Comparison of ENCODE assay signal across 12 cellular contexts in the genomic region with DNA sequence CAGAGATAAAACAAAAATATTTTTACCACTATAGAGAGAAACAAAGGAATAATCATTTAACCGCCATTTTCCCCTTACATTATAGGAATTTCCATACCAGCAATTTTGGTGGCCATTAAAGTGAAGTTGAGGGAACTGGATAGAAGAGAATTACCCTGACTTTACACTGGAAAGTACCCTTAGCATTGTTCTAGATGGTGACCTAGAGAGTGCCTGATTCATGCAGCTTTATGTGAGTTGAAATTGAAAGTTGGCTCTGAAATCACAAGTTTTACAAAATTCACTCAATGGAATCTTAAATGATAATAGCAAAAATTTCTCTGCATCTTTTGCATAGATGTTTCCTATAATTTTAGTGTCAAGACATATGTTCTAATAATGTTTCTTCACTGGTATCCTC. TPM values are rescaled to one million over a fixed set of nuclear protein-coding genes. Genes with fewer than 3 reads are reported as not detected.
DNase-seq lines count a peak whose midpoint lies in the region; ATAC-seq and TF ChIP-seq lines count a peak whose summit lies in the region.
"Had no signal": no experiment of that assay in that cellular context is flagged by ENCODE, and none has a peak within 500 bp of the region (broad histone marks: within the 10 kb centered on the region; RNA-seq: fewer than 3 reads in every experiment).

No MANE protein-coding gene starts in this region.

- H3K18ac ChIP-seq in mesenchymal stem cell (ENCODE audit: low read depth in 1 of 2, low read length in 2 of 2) = no peak overlapping the region

- peak overlapping the region; percentile 20 for H3K4me3 Mint-ChIP-seq in CD8-positive, alpha-beta T cell
- H3K4me3 Mint-ChIP-seq in activated naive CD8-positive, alpha-beta T cell treated with anti-CD3 and anti-CD28 coated beads, Interleukin-2, amount 50 U/mL, for 24 hours = peak overlapping the region; percentile 51
- H3K4me3 Mint-ChIP-seq: WTC11 had no signal

- no peaks in the 10 kb centered on the region for H3K36me3 ChIP-seq in CD8-positive, alpha-beta T cell (ENCODE audit: insufficient read depth, low read length)
- no peaks in the 10 kb centered on the region for H3K36me3 ChIP-seq in mesenchymal stem cell (ENCODE audit: control insufficient read depth in 1 of 2, insufficient read depth in 2 of 2, low read depth in 1 of 2, low read length in 2 of 2)

- H3K9me3 ChIP-seq in CD8-positive, alpha-beta T cell (ENCODE audit: low read length) = no peaks in the 10 kb centered on the region
- H3K9me3 ChIP-seq in mesenchymal stem cell (ENCODE audit: control insufficient read depth, low read length) = no peaks in the 10 kb centered on the region

- peaks cover 11% of the 10 kb centered on the region for H3K4me1 ChIP-seq in CD8-positive, alpha-beta T cell (ENCODE audit: insufficient read depth, low read length)
- H3K4me1 ChIP-seq in mesenchymal stem cell (ENCODE audit: control insufficient read depth, insufficient read depth, low read depth, low read length) = no peaks in the 10 kb centered on the region

- H2AFZ ChIP-seq in mesenchymal stem cell (ENCODE audit: low read depth, low read length) = no peak overlapping the region
- H2AFZ ChIP-seq: PC-9 had no signal

- H3K4me1 Mint-ChIP-seq in CD8-positive, alpha-beta T cell (ENCODE audit: low read depth) = peaks cover 51% of the 10 kb centered on the region
- H3K4me1 Mint-ChIP-seq in activated naive CD8-positive, alpha-beta T cell treated with anti-CD3 and anti-CD28 coated beads, Interleukin-2, amount 50 U/mL, for 24 hours = peaks cover 35% of the 10 kb centered on the region

- no peaks in the 10 kb centered on the region for H3K27me3 Mint-ChIP-seq in CD8-positive, alpha-beta T cell (ENCODE audit: low read depth)
- H3K27me3 Mint-ChIP-seq in activated naive CD8-positive, alpha-beta T cell treated with anti-CD3 and anti-CD28 coated beads, Interleukin-2, amount 50 U/mL, for 24 hours = no peaks in the 10 kb centered on the region

- no peak for DNase-seq in CD8-positive, alpha-beta T cell
- no peak for DNase-seq in activated naive CD8-positive, alpha-beta T cell treated with anti-CD3 and anti-CD28 coated beads, Interleukin-2, amount 50 U/mL, for 24 hours
- DNase-seq in middle frontal gyrus (ENCODE audit: extremely low spot score, low spot score) (no peak), NCI-H1417 (lab: John Stamatoyannopoulos, UW) (no peak), RPMI8226 (no peak), mesenchymal stem cell (no peak)
- DNase-seq: NCI-H1105, PC-9 had no signal

- H3K4ac ChIP-seq in mesenchymal stem cell (ENCODE audit: low read depth in 1 of 2, low read length in 2 of 2) = no peak overlapping the region

- H4K8ac ChIP-seq in mesenchymal stem cell (ENCODE audit: low read length) = no peak overlapping the region

- H3K27ac Mint-ChIP-seq in CD8-positive, alpha-beta T cell = peak overlapping the region; percentile 72
- H3K27ac Mint-ChIP-seq in activated naive CD8-positive, alpha-beta T cell treated with anti-CD3 and anti-CD28 coated beads, Interleukin-2, amount 50 U/mL, for 24 hours = peak overlapping the region; percentile 78
- H3K27ac Mint-ChIP-seq: progenitor cell of endocrine pancreas, WTC11 had no signal

- no peak for TF ChIP-seq CTCF in CD8-positive, alpha-beta T cell (IDR thresholded peaks at IDR 0.05)

- POLR2A ChIA-PET in CD8-positive, alpha-beta T cell (lab: Charles Lee) = no interaction called here

- no peak overlapping the region for H2BK5ac ChIP-seq in mesenchymal stem cell (ENCODE audit: low read depth, low read length, poor library complexity, severe bottlenecking)

- H3K27me3 ChIP-seq in CD8-positive, alpha-beta T cell (ENCODE audit: insufficient read depth, low read length) = no peaks in the 10 kb centered on the region
- no peaks in the 10 kb centered on the region for H3K27me3 ChIP-seq in mesenchymal stem cell (ENCODE audit: control insufficient read depth in 1 of 2, insufficient read depth in 1 of 2, low read length in 2 of 2)

- H2BK12ac ChIP-seq in mesenchymal stem cell (ENCODE audit: low read length in 2 of 2) = no peak overlapping the region

- no peak overlapping the region for H3K9ac ChIP-seq in mesenchymal stem cell (ENCODE audit: low read length)

- intact Hi-C loops in CD8-positive, alpha-beta T cell (cut with DNase I, micrococcal nuclease) = loop anchor here (10.0 kb wide), 2 partner anchors 536 to 626 kb away; partner anchors contain the start of gene PRDM1 (in 1 of the 2)

- H3K4me3 ChIP-seq in CD8-positive, alpha-beta T cell (ENCODE audit: low read depth, low read length) = no peak overlapping the region
- H3K4me3 ChIP-seq in mesenchymal stem cell (ENCODE audit: insufficient read depth in 1 of 2, low read depth in 1 of 2, low read length in 2 of 2) = no peak overlapping the region
- H3K4me3 ChIP-seq: PC-9 had no signal

- no peaks in the 10 kb centered on the region for H3K36me3 Mint-ChIP-seq in CD8-positive, alpha-beta T cell
- H3K36me3 Mint-ChIP-seq in activated naive CD8-positive, alpha-beta T cell treated with anti-CD3 and anti-CD28 coated beads, Interleukin-2, amount 50 U/mL, for 24 hours (ENCODE audit: low read depth) = no peaks in the 10 kb centered on the region

- H2BK15ac ChIP-seq in mesenchymal stem cell (ENCODE audit: low read depth, poor library complexity, severe bottlenecking) = no peak overlapping the region

- H3K23ac ChIP-seq in mesenchymal stem cell (ENCODE audit: low read length in 2 of 2) = no peak overlapping the region

- H3K9me3 Mint-ChIP-seq in CD8-positive, alpha-beta T cell = no peaks in the 10 kb centered on the region
- H3K9me3 Mint-ChIP-seq in activated naive CD8-positive, alpha-beta T cell treated with anti-CD3 and anti-CD28 coated beads, Interleukin-2, amount 50 U/mL, for 24 hours = no peaks in the 10 kb centered on the region

- no CpG with 5 or more reads among the region's 1 CpG for WGBS in mesenchymal stem cell

- no peak overlapping the region for H4K91ac ChIP-seq in mesenchymal stem cell (ENCODE audit: low read length)

- H2AK5ac ChIP-seq in mesenchymal stem cell (ENCODE audit: low read length, severe bottlenecking) = no peak overlapping the region

- ATAC-seq in CD8-positive, alpha-beta T cell = peak; percentile 52
- ATAC-seq in GM19351 (IDR thresholded peaks at IDR 0.05; ENCODE audit: unreplicated experiment) (peak; percentile 43), HG03066 (IDR thresholded peaks at IDR 0.05; ENCODE audit: low read depth, unreplicated experiment) (peak; percentile 43)
- no peak for ATAC-seq in activated naive CD8-positive, alpha-beta T cell treated with anti-CD3 and anti-CD28 coated beads, Interleukin-2, amount 50 U/mL, for 24 hours
- ATAC-seq: WTC11 had no signal

- no peak overlapping the region for H2BK120ac ChIP-seq in mesenchymal stem cell (ENCODE audit: low read depth, low read length)

- H3K4me2 ChIP-seq in mesenchymal stem cell (ENCODE audit: low read length, poor library complexity, severe bottlenecking) = no peak overlapping the region
- H3K4me2 ChIP-seq: PC-9 had no signal

- H3K79me1 ChIP-seq in mesenchymal stem cell (replicated peaks; ENCODE audit: low read length, poor library complexity, severe bottlenecking) = no peaks in the 10 kb centered on the region

- peak overlapping the region; percentile 8 for H3K27ac ChIP-seq in CD8-positive, alpha-beta T cell (ENCODE audit: low read depth, low read length)
- no peak overlapping the region for H3K27ac ChIP-seq in mesenchymal stem cell (ENCODE audit: low read length, poor library complexity, severe bottlenecking)

- CTCF ChIA-PET in CD8-positive, alpha-beta T cell (lab: Charles Lee) = interaction anchor here (1.1 to 2.4 kb wide), 2 partner anchors 26 to 764 kb away, joined by 3 to 13 read pairs; no protein-coding TSS in a partner anchor

- no peak overlapping the region for H3K14ac ChIP-seq in mesenchymal stem cell (ENCODE audit: low read length in 2 of 2)

RNA-seq across cellular contexts. Expression of gene PREP, which starts 55.7 kb away (rescaled TPM):
- 10 to 100 TPM; 15.7 to 17.6 TPM for total RNA-seq in CD8-positive, alpha-beta T cell
- 26.7 TPM for polyA plus RNA-seq in mesenchymal stem cell (2013, experiment 1 of 2)
- polyA plus RNA-seq in mesenchymal stem cell (2013, experiment 2 of 2) = 27.1 TPM
